Comparison of ENCODE assay signal across 7 cellular contexts in the genomic region with DNA sequence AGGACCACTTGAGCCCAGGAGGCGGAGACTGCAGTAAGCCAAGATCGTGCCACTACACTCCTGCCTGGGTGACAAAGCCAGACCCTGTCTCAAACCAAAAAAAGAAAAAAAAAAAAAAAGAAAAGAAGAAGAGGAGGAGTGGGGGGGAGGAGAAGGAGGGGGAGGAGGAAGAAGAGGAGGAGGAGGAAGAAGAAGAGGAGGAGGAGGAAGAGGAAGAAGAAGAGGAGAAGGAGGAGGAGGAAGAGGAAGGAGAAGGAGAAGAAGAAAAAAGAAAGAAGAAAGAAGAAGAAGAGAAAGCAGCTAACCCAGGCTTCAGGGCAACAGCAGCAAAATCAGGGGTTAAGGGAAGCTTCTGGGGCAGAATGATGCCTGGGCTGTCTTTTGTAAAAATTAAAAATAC.
"Had no signal": no experiment of that assay in that cellular context is flagged by ENCODE, and none has a peak within 500 bp of the region (broad histone marks: within the 10 kb centered on the region; RNA-seq: fewer than 3 reads in every experiment).

No MANE protein-coding gene starts in this region.

- H3K4me3 ChIP-seq: K562 had no signal

- ATAC-seq: HepG2, K562 had no signal

- H3K27ac ChIP-seq: HL-60, KMS-11 had no signal

- DNase-seq: IMR-90, KBM-7, KG1 had no signal
